In genomic region chr9:136266641-136267040, GRCh38 we compare ENCODE assay signal across 8 cellular contexts. TPM values are rescaled to one million over a fixed set of nuclear protein-coding genes. Genes with fewer than 3 reads are reported as not detected.
DNase-seq lines count a peak whose midpoint lies in the region; ATAC-seq, FAIRE-seq and TF ChIP-seq lines count a peak whose summit lies in the region.
"Not testable (repeated sequence)": the region's sequence is repeated elsewhere in the genome, so short reads cannot be mapped to it uniquely, and the experiment has no call there.

No MANE protein-coding gene starts in this region.

- not testable (repeated sequence) for H3K36me3 ChIP-seq in CD8-positive, alpha-beta T cell (ENCODE audit: insufficient read depth, low read length); KMS-11 (ENCODE audit: insufficient read depth); kidney (ENCODE audit: control insufficient read depth in 1 of 2, insufficient read depth in 2 of 2, low read length in 2 of 2); parathyroid adenoma (ENCODE audit: control insufficient read depth, insufficient read depth, low read length); vagina

- not testable (repeated sequence) for H3K4me1 Mint-ChIP-seq in CD8-positive, alpha-beta T cell (ENCODE audit: low read depth); T-helper 17 cell

- H3K9me3 ChIP-seq in CD8-positive, alpha-beta T cell (ENCODE audit: low read length); T-helper 17 cell (ENCODE audit: control insufficient read depth, low read length, poor library complexity, severe bottlenecking); kidney (ENCODE audit: control insufficient read depth in 1 of 2, low read length in 2 of 2); parathyroid adenoma (ENCODE audit: control insufficient read depth, low read length); vagina: not testable (repeated sequence)

- not testable (repeated sequence) for H3K4me1 ChIP-seq in CD8-positive, alpha-beta T cell (ENCODE audit: insufficient read depth, low read length); kidney (ENCODE audit: control insufficient read depth in 1 of 2, insufficient read depth in 1 of 2, low read depth in 1 of 2, low read length in 2 of 2); parathyroid adenoma; vagina
- H3K4me1 ChIP-seq in KMS-11 (ENCODE audit: low read depth, poor library complexity, severe bottlenecking): peaks cover 11% of the 10 kb centered on the region

- not testable (repeated sequence) for H3K27me3 ChIP-seq in CD8-positive, alpha-beta T cell (ENCODE audit: insufficient read depth, low read length); dorsolateral prefrontal cortex; parathyroid adenoma (ENCODE audit: control insufficient read depth, insufficient read depth, low read length); vagina
- H3K27me3 ChIP-seq in KMS-11 (ENCODE audit: insufficient read depth, low read depth): peaks cover 94% of the 10 kb centered on the region

- H3K4me2 ChIP-seq in KMS-11: peak overlapping the region; percentile 31
- not testable (repeated sequence) for H3K4me2 ChIP-seq in parathyroid adenoma (ENCODE audit: low read length)

- not testable (repeated sequence) for DNase-seq in CD8-positive, alpha-beta T cell; T-helper 17 cell; dorsolateral prefrontal cortex; vagina (ENCODE audit: extremely low spot score in 2 of 2)
- DNase-seq in activated naive CD4-positive, alpha-beta T cell treated with Interleukin-2 at 50 U/mL for 16 hours: peak; percentile 8
- DNase-seq in kidney: peak; percentile 51

- H3K4me3 ChIP-seq in CD8-positive, alpha-beta T cell (ENCODE audit: low read depth, low read length): peak overlapping the region; percentile 80
- not testable (repeated sequence) for H3K4me3 ChIP-seq in KMS-11 (IDR thresholded peaks at IDR 0.05; ENCODE audit: insufficient read depth, low read depth, low read length); kidney (ENCODE audit: low read length in 2 of 2)
- H3K4me3 ChIP-seq in dorsolateral prefrontal cortex (peak overlapping the region in 37 of 59 donors; percentile 14 to 73 (median 63)), parathyroid adenoma (ENCODE audit: low read depth, low read length) (peak overlapping the region; percentile 13), vagina (peak overlapping the region; percentile 41 to 47)

- H3K27me3 Mint-ChIP-seq in CD8-positive, alpha-beta T cell (ENCODE audit: low read depth); T-helper 17 cell: not testable (repeated sequence)

- POLR2A ChIA-PET in CD8-positive, alpha-beta T cell (lab: Charles Lee): interaction anchor here (0.7 to 1.2 kb wide), 3 partner anchors 9 to 24 kb away, joined by 3 to 4 read pairs (median 3); no protein-coding TSS in a partner anchor

- ATAC-seq in CD8-positive, alpha-beta T cell; T-helper 17 cell: not testable (repeated sequence)

- H3K4me3 Mint-ChIP-seq in CD8-positive, alpha-beta T cell: peak overlapping the region; percentile 81
- H3K4me3 Mint-ChIP-seq in T-helper 17 cell: peak overlapping the region; percentile 81

- intact Hi-C loops in CD8-positive, alpha-beta T cell (cut with DNase I, micrococcal nuclease): loop anchor here in 1 of 2 experiments (1.0 to 5.0 kb wide), 4 partner anchors 21 to 304 kb away; partner anchors contain the start of genes DNLZ, QSOX2, SEC16A and UBAC1
- intact Hi-C loops in dorsolateral prefrontal cortex (cut with DNase I); kidney (cut with DNase I); vagina (cut with DNase I): not testable (repeated sequence)

- not testable (repeated sequence) for H3K79me2 ChIP-seq in KMS-11 (ENCODE audit: insufficient read depth, low read depth); parathyroid adenoma

- not testable (repeated sequence) for H3K36me3 Mint-ChIP-seq in CD8-positive, alpha-beta T cell; T-helper 17 cell (ENCODE audit: low read depth)

- H3K27ac Mint-ChIP-seq in CD8-positive, alpha-beta T cell: peak overlapping the region; percentile 58
- H3K27ac Mint-ChIP-seq in T-helper 17 cell: peak overlapping the region; percentile 69

- H3K27ac ChIP-seq in CD8-positive, alpha-beta T cell (ENCODE audit: low read depth, low read length); KMS-11; kidney (ENCODE audit: low read depth in 2 of 2, low read length in 2 of 2); parathyroid adenoma; vagina: not testable (repeated sequence)
- peak overlapping the region in 4 of 59 donors; percentile 69 to 89 (median 78) for H3K27ac ChIP-seq in dorsolateral prefrontal cortex

- FAIRE-seq in kidney (lab: Jason Lieb, UNC): not testable (repeated sequence)

- TF ChIP-seq CTCF in CD8-positive, alpha-beta T cell (IDR thresholded peaks at IDR 0.05); KMS-11 (conservative IDR thresholded peaks at IDR 0.05; ENCODE audit: low read depth, low read length); dorsolateral prefrontal cortex (IDR thresholded peaks at IDR 0.05 in 54 of 56, conservative IDR thresholded peaks at IDR 0.05 in 2 of 56; ENCODE audit: low read depth in 1 of 56, partially characterized antibody in 56 of 56); kidney (IDR thresholded peaks at IDR 0.05; ENCODE audit: borderline replicate concordance, extremely low read depth, insufficient read depth); parathyroid adenoma (IDR thresholded peaks at IDR 0.05); vagina (IDR thresholded peaks at IDR 0.05): not testable (repeated sequence)

- CTCF ChIA-PET in CD8-positive, alpha-beta T cell (lab: Charles Lee): interaction anchor here (0.7 to 1.4 kb wide), 4 partner anchors 8 to 42 kb away, joined by 3 read pairs; no protein-coding TSS in a partner anchor

- H3K9me3 Mint-ChIP-seq in CD8-positive, alpha-beta T cell: not testable (repeated sequence)

- H4K20me1 ChIP-seq in KMS-11 (ENCODE audit: insufficient read depth): not testable (repeated sequence)

- H2AFZ ChIP-seq in KMS-11 (ENCODE audit: low read depth): peak overlapping the region; percentile 66
- not testable (repeated sequence) for H2AFZ ChIP-seq in parathyroid adenoma

- not testable (repeated sequence) for H3K9ac ChIP-seq in KMS-11; kidney (ENCODE audit: low read length in 2 of 2); parathyroid adenoma

- not testable (repeated sequence) for TF ChIP-seq POLR2A in vagina (IDR thresholded peaks at IDR 0.05)

RNA-seq across cellular contexts. Expression of gene QSOX2, which starts 21.0 kb away (rescaled TPM):
- 10 to 100 TPM; 13.8 to 14.2 TPM for total RNA-seq in CD8-positive, alpha-beta T cell
- total RNA-seq in T-helper 17 cell (10 to 100 TPM; 12.6 to 15.5 TPM), dorsolateral prefrontal cortex (10 to 100 TPM in 119 of 120 experiments, 1 to 10 TPM in 1; 9.6 to 20.4 (median 14.1) TPM), kidney (10.1 TPM), vagina (6.1 TPM)
- 4.0 TPM for polyA plus RNA-seq in kidney (ENCODE audit: insufficient read depth, low read depth, low replicate concordance)

RNA-seq across cellular contexts. Expression of gene CCDC187, which starts 37.3 kb away (rescaled TPM):
- under 1 TPM; 0.03 to 0.11 TPM for total RNA-seq in CD8-positive, alpha-beta T cell
- total RNA-seq in T-helper 17 cell (under 1 TPM in 1 of 2 donors, not detected in 1; 0.12 TPM), dorsolateral prefrontal cortex (under 1 TPM in 64 of 120 experiments, not detected in 56; 0.03 to 0.26 (median 0.08) TPM), kidney (2.3 TPM), vagina (not detected)
- 0.84 TPM for polyA plus RNA-seq in kidney (ENCODE audit: insufficient read depth, low read depth, low replicate concordance)
